In the genomic region with DNA sequence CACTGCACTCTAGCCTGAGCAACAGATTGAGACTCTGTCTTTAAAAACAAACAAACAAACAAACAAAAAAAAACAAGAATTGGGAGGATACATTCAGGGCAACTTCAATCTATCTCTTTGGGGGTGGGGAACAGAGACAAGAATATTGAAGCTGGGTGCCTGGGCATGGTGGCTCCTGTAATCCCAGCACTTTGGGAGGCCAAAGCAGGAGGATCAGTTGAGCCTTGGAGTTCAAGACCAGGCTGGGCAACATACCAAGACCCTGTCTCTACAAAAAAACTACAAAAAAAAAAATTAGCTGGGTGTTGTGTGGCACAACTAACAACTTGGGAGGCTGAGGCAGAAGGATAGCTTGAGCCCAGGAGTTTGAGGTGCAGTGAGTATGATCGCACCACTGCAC, we compare ENCODE assay signal across 7 cellular contexts. TPM values are rescaled to one million over a fixed set of nuclear protein-coding genes. Genes with fewer than 3 reads are reported as not detected.
DNase-seq lines count a peak whose midpoint lies in the region; ATAC-seq and TF ChIP-seq lines count a peak whose summit lies in the region.

No MANE protein-coding gene starts in this region.

- H3K27ac ChIP-seq in WERI-Rb-1 = no peak overlapping the region; the same call in 1 of the 2 replicates
- peak overlapping the region; percentile 75 for H3K27ac ChIP-seq in foreskin keratinocyte
- no peak overlapping the region for H3K27ac ChIP-seq in smooth muscle cell (ENCODE audit: low read depth)

- H3K4me3 ChIP-seq in HAP-1 (peak overlapping the region; percentile 76), WERI-Rb-1 (ENCODE audit: low read depth, low read length) (peak overlapping the region; percentile 53), smooth muscle cell (peak overlapping the region; percentile 84)

- TF ChIP-seq CTCF in WERI-Rb-1 (IDR thresholded peaks at IDR 0.05; ENCODE audit: low read depth, low read length) (no peak), foreskin keratinocyte (conservative IDR thresholded peaks at IDR 0.05) (no peak), smooth muscle cell (IDR thresholded peaks at IDR 0.05; ENCODE audit: borderline replicate concordance, insufficient read depth, poor library complexity, severe bottlenecking) (no peak)

- H3K79me2 ChIP-seq in smooth muscle cell (ENCODE audit: low read depth) = peaks cover 49% of the 10 kb centered on the region

- H4K20me1 ChIP-seq in smooth muscle cell (ENCODE audit: low read depth) = peaks cover 35% of the 10 kb centered on the region

- peaks cover 3% of the 10 kb centered on the region; the same call in 1 of the 2 replicates for H3K4me1 ChIP-seq in HAP-1
- H3K4me1 ChIP-seq in foreskin keratinocyte = no peaks in the 10 kb centered on the region
- peaks cover 8% of the 10 kb centered on the region for H3K4me1 ChIP-seq in smooth muscle cell (ENCODE audit: low read depth)

- H3K9ac ChIP-seq in smooth muscle cell (ENCODE audit: low read depth) = peak overlapping the region; percentile 39

- H3K4me2 ChIP-seq in smooth muscle cell = peak overlapping the region; percentile 91

- H3K36me3 ChIP-seq in HAP-1 (replicated peaks) (peaks cover 11% of the 10 kb centered on the region), WERI-Rb-1 (peaks cover 22% of the 10 kb centered on the region), smooth muscle cell (ENCODE audit: low read depth) (no peaks in the 10 kb centered on the region)

- DNase-seq in HAP-1 (ENCODE audit: low spot score in 2 of 2) = no peak
- no peak for DNase-seq in WERI-Rb-1
- no peak for DNase-seq in foreskin keratinocyte
- DNase-seq in smooth muscle cell (lab: John Stamatoyannopoulos, UW; ENCODE audit: unreplicated experiment) = no peak
- no peak for DNase-seq in effector CD8-positive, alpha-beta T cell (lab: John Stamatoyannopoulos, UW)

- H2AFZ ChIP-seq in smooth muscle cell (ENCODE audit: low read depth) = no peak overlapping the region

- in situ Hi-C loops in HAP-1 (cut with MboI; ENCODE audit: low sequenced_read_pairs) = no loop called here

- H3K27me3 ChIP-seq in HAP-1 (ENCODE audit: low read depth) (no peaks in the 10 kb centered on the region), WERI-Rb-1 (ENCODE audit: insufficient read depth, low read depth, severe bottlenecking) (no peaks in the 10 kb centered on the region), foreskin keratinocyte (no peaks in the 10 kb centered on the region), smooth muscle cell (ENCODE audit: low read depth) (no peaks in the 10 kb centered on the region)

- no peaks in the 10 kb centered on the region for H3K9me3 ChIP-seq in HAP-1
- no peaks in the 10 kb centered on the region for H3K9me3 ChIP-seq in WERI-Rb-1 (ENCODE audit: severe bottlenecking)
- no peaks in the 10 kb centered on the region for H3K9me3 ChIP-seq in smooth muscle cell (replicated peaks; ENCODE audit: low read depth)

- H3F3A ChIP-seq in smooth muscle cell (ENCODE audit: low read depth) = no peaks in the 10 kb centered on the region

- ATAC-seq in foreskin keratinocyte = no peak
- ATAC-seq in GM18873 (IDR thresholded peaks at IDR 0.05; ENCODE audit: low FRiP score, unreplicated experiment) = no peak
- ATAC-seq in HG03108 (IDR thresholded peaks at IDR 0.05; ENCODE audit: unreplicated experiment) = no peak

- 76% methylated on average over 1 of the region's 1 CpG for WGBS in smooth muscle cell (ENCODE audit: low lambda C conversion rate)

RNA-seq across cellular contexts. Expression of a gene that starts 1.2 kb away (rescaled TPM):
- total RNA-seq in foreskin keratinocyte (54.3 and 61.8 TPM in 2 replicates), smooth muscle cell (17.1 and 17.4 TPM in 2 replicates)
- polyA plus RNA-seq in foreskin keratinocyte (19.5 and 23.5 TPM in 2 replicates), smooth muscle cell (15.3 and 16.2 TPM in 2 replicates)

RNA-seq across cellular contexts. Expression of a gene that starts 16.4 kb away (rescaled TPM):
- total RNA-seq in foreskin keratinocyte = 115 and 132 TPM in 2 replicates
- polyA plus RNA-seq in foreskin keratinocyte = 28.5 and 36.8 TPM in 2 replicates
- total RNA-seq in smooth muscle cell = 15.0 and 15.9 TPM in 2 replicates
- polyA plus RNA-seq in smooth muscle cell = 13.0 and 19.9 TPM in 2 replicates
